Comparison of ENCODE assay signal across 21 cellular contexts in the genomic region with DNA sequence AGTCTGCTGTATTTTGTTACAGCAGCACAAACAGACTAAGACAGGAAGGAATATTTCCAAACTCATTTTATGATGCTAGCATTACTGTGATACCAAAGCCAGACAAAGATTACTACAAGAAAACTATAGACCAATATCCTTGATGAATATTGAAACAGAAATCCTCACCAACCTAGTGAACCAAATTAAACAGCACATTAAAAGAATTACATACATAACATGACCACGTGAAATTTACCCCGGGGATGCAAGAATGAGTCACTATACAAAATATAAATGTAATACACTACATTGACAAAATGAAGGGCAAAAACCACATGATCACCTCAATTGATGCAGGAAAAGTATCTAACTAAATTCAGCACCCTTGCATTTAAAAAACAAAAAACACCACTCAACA.
DNase-seq lines count a peak whose midpoint lies in the region; ATAC-seq, FAIRE-seq and TF ChIP-seq lines count a peak whose summit lies in the region.
"Had no signal": no experiment of that assay in that cellular context is flagged by ENCODE, and none has a peak within 500 bp of the region (broad histone marks: within the 10 kb centered on the region; RNA-seq: fewer than 3 reads in every experiment).

No MANE protein-coding gene starts in this region.

- H3K4me1 ChIP-seq in ACC112 (ENCODE audit: control insufficient read depth, insufficient read depth, low read length, unreplicated experiment) (no peaks in the 10 kb centered on the region), GM23338 (ENCODE audit: insufficient read depth) (peaks cover 34% of the 10 kb centered on the region)
- H3K4me1 ChIP-seq: BLaER1 treated with 17β-estradiol and CSF1 and Interleukin-3, amounts not matched to agents 10 nM and 100 nM had no signal

- peaks cover 26% of the 10 kb centered on the region for H3K4me1 Mint-ChIP-seq in GM23338

- H3K27me3 ChIP-seq in ACC112 (ENCODE audit: insufficient read depth, low read length) (no peaks in the 10 kb centered on the region), GM23338 (ENCODE audit: insufficient read depth) (no peaks in the 10 kb centered on the region)
- H3K27me3 ChIP-seq: BLaER1 treated with 17β-estradiol and CSF1 and Interleukin-3, amounts not matched to agents 10 nM and 100 nM had no signal

- no peak overlapping the region for H3K27ac Mint-ChIP-seq in GM23338
- H3K27ac Mint-ChIP-seq: CD8-positive, alpha-beta T cell had no signal

- H3K79me2 ChIP-seq in ACC112 (ENCODE audit: control insufficient read depth, insufficient read depth, low read length, unreplicated experiment) = no peaks in the 10 kb centered on the region
- peaks cover 6% of the 10 kb centered on the region; the same call in 1 of the 2 replicates for H3K79me2 ChIP-seq in GM23338 (replicated peaks; ENCODE audit: insufficient read depth)

- H3K36me3 ChIP-seq in ACC112 (ENCODE audit: insufficient read depth, low read length) (no peaks in the 10 kb centered on the region), GM23338 (ENCODE audit: insufficient read depth) (no peaks in the 10 kb centered on the region)
- H3K36me3 ChIP-seq: BLaER1 treated with 17β-estradiol and CSF1 and Interleukin-3, amounts not matched to agents 10 nM and 100 nM; HAP-1 had no signal

- ATAC-seq in GM23338 = no peak
- ATAC-seq in GM21360 (IDR thresholded peaks at IDR 0.05; ENCODE audit: unreplicated experiment) = no peak
- ATAC-seq: CD8-positive, alpha-beta T cell had no signal

- TF ChIP-seq CTCF in GM23338 (conservative IDR thresholded peaks at IDR 0.05; ENCODE audit: low read depth in 2 of 2) = no peak

- peaks cover 21% of the 10 kb centered on the region; the same call in 2 of the 3 replicates for H3K36me3 Mint-ChIP-seq in GM23338 (ENCODE audit: low read depth)
- H3K36me3 Mint-ChIP-seq: CD8-positive, alpha-beta T cell had no signal

- no peaks in the 10 kb centered on the region for H3K9me2 ChIP-seq in GM23338 (ENCODE audit: insufficient read depth)

- H3K27me3 Mint-ChIP-seq in GM23338 (ENCODE audit: insufficient read depth, low read depth, poor library complexity) = peaks cover 2% of the 10 kb centered on the region

- no peak overlapping the region for H3K4me2 ChIP-seq in GM23338
- H3K4me2 ChIP-seq: BLaER1 treated with 17β-estradiol and CSF1 and Interleukin-3, amounts not matched to agents 10 nM and 100 nM had no signal

- H3K4me3 Mint-ChIP-seq in GM23338 = no peak overlapping the region
- H3K4me3 Mint-ChIP-seq: CD8-positive, alpha-beta T cell had no signal

- DNase-seq in GM23338 (ENCODE audit: low spot score) (no peak), RPMI7951 (ENCODE audit: low read depth) (peak; percentile 14), foreskin melanocyte (peak; percentile 34), H54 (ENCODE audit: insufficient read length, low spot score) (no peak), GM12891 (ENCODE audit: insufficient read length, low spot score) (no peak)
- DNase-seq: Calu3; CD8-positive, alpha-beta T cell; EL; NCI-H1105 treated with DMSO at 0.1 percent for 48 hours; NCI-H1694 treated with DMSO at 0.1 percent for 48 hours; NCI-H510A; NCI-H748 treated with DMSO at 0.1 percent for 48 hours; NK-92 treated with Interleukin-12 subunit alpha and Interleukin-12 subunit beta, amount 100 ng/mL, for 24 hours; Right ventricle myocardium superior had no signal

- H3K9me3 Mint-ChIP-seq in GM23338 = no peaks in the 10 kb centered on the region
- H3K9me3 Mint-ChIP-seq: CD8-positive, alpha-beta T cell had no signal

- H2AFZ ChIP-seq in ACC112 (ENCODE audit: low read length, unreplicated experiment) (peak overlapping the region; percentile 11), GM23338 (no peak overlapping the region)

- no peak for TF ChIP-seq POLR2A in H54 (IDR thresholded peaks at IDR 0.05; ENCODE audit: low read depth, low read length)
- TF ChIP-seq POLR2A in GM12891 (IDR thresholded peaks at IDR 0.05; ENCODE audit: low read depth, low read length) = no peak

- FAIRE-seq in H54 (lab: Jason Lieb, UNC) (no peak), GM12891 (lab: Jason Lieb, UNC) (no peak)
- FAIRE-seq: GM12892, GM18507, RCC 7860 had no signal

- no peak overlapping the region for H3K27ac ChIP-seq in ACC112 (ENCODE audit: low read depth, low read length)
- peak overlapping the region; percentile 61 for H3K27ac ChIP-seq in GM23338 (ENCODE audit: low read depth)
- H3K27ac ChIP-seq: BLaER1 treated with 17β-estradiol and CSF1 and Interleukin-3, amounts not matched to agents 10 nM and 100 nM had no signal

- H3K4me3 ChIP-seq in ACC112 (ENCODE audit: low read depth, low read length) = no peak overlapping the region
- H3K4me3 ChIP-seq in GM23338 = no peak overlapping the region
- H3K4me3 ChIP-seq: BLaER1 treated with 17β-estradiol and CSF1 and Interleukin-3, amounts not matched to agents 10 nM and 100 nM; HAP-1 had no signal

- no peaks in the 10 kb centered on the region for H4K20me1 ChIP-seq in GM23338 (replicated peaks; ENCODE audit: insufficient read depth)
- H4K20me1 ChIP-seq: BLaER1 treated with 17β-estradiol and CSF1 and Interleukin-3, amounts not matched to agents 10 nM and 100 nM had no signal

- no peaks in the 10 kb centered on the region for H3F3A ChIP-seq in GM23338 (replicated peaks; ENCODE audit: low read depth)

TF ChIP-seq in GM23338, 12 proteins besides CTCF, POLR2A, EP300 and RAD21:
- TF ChIP-seq ZNF331 (CRISPR knock-in tag; IDR thresholded peaks at IDR 0.05; ENCODE audit: low read depth) (no peak), STAT1 (IDR thresholded peaks at IDR 0.05; ENCODE audit: unreplicated experiment) (no peak), EZH2 (IDR thresholded peaks at IDR 0.05; ENCODE audit: low read depth, unreplicated experiment) (no peak), JUNB (IDR thresholded peaks at IDR 0.05; ENCODE audit: unreplicated experiment) (no peak)

TF ChIP-seq in GM12891, 5 proteins besides CTCF, POLR2A, EP300 and RAD21:
- TF ChIP-seq POLR2AphosphoS5 (IDR thresholded peaks at IDR 0.05; ENCODE audit: low read depth, low read length) = no peak
- no peak for TF ChIP-seq SPI1 (IDR thresholded peaks at IDR 0.05; ENCODE audit: low read depth, low read length)
- TF ChIP-seq PAX5 (IDR thresholded peaks at IDR 0.05; ENCODE audit: insufficient read depth, low read length, severe bottlenecking) = no peak
- no peak for TF ChIP-seq TAF1 (IDR thresholded peaks at IDR 0.05; ENCODE audit: low read depth, low read length)
- no peak for TF ChIP-seq POU2F2 (IDR thresholded peaks at IDR 0.05; ENCODE audit: low read depth, low read length)

Comparison
In these comparisons a context has a peak if more than half of its experiments do, and no peak if none do; other contexts are left out.
1. DNase-seq: peak in RPMI7951 (single experiment) and foreskin melanocyte (single experiment); none in GM23338 (single experiment), H54 (single experiment) and GM12891 (single experiment).